Comparison of ENCODE assay signal across 8 cellular contexts in the genomic region with DNA sequence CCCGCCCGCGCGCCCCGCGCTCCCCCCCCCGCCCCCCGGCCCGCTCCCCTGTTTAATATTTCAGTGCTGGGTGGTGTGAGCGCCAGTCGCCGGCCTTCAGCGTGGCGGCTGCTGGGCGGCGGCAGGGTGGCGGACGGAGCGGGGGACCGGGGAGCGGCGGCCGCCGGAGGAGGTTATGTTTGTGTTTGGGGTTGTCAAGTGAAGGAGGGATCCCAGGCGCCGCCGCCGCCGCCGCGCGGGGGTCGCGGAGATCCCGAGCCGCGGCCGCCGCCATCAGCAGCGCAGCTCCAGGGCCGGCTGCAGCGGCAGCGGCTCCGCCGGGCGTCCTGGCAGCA. TPM values are rescaled to one million over a fixed set of nuclear protein-coding genes. Genes with fewer than 3 reads are reported as not detected.
DNase-seq lines count a peak whose midpoint lies in the region; ATAC-seq and TF ChIP-seq lines count a peak whose summit lies in the region.

A gene (plus strand): TSS at position 82 of the 335 bp plus-strand sequence. CDS start 3,317 bp downstream, outside the sequence.

- peaks cover 57% of the 10 kb centered on the region for H3K36me3 Mint-ChIP-seq in CD4-positive, alpha-beta T cell (ENCODE audit: low read depth)
- peaks cover 32% of the 10 kb centered on the region for H3K36me3 Mint-ChIP-seq in T-helper 1 cell treated with Interleukin-12 subunit alpha and Interleukin-12 subunit beta and Interleukin-4 antibody, amounts not matched to agents 30 μg/mL and 1 μg/mL, for 36 hours (ENCODE audit: low read depth)

- no peak for ATAC-seq in CD4-positive, alpha-beta T cell (ENCODE audit: poor library complexity)
- peak; percentile 1 for ATAC-seq in HG02571 (IDR thresholded peaks at IDR 0.05; ENCODE audit: unreplicated experiment)
- no peak for ATAC-seq in GM18517 (IDR thresholded peaks at IDR 0.05; ENCODE audit: unreplicated experiment)
- ATAC-seq in GM21619 (IDR thresholded peaks at IDR 0.05; ENCODE audit: unreplicated experiment), result no peak

- H3K4me3 Mint-ChIP-seq in CD4-positive, alpha-beta T cell, result peak within 1 kb of the TSS; percentile 100
- H3K4me3 Mint-ChIP-seq in T-helper 1 cell treated with Interleukin-12 subunit alpha and Interleukin-12 subunit beta and Interleukin-4 antibody, amounts not matched to agents 30 μg/mL and 1 μg/mL, for 36 hours, result peak within 1 kb of the TSS; percentile 99

- H3K4me3 ChIP-seq in tibial artery, result peak within 1 kb of the TSS; percentile 88 to 91

- intact Hi-C loops in CD4-positive, alpha-beta T cell (cut with DNase I, micrococcal nuclease), result loop anchor here (2.0 to 10.0 kb wide), 5 partner anchors 41 to 1803 kb away; a partner anchor contains a TSS
- intact Hi-C loops in tibial artery (cut with DNase I; ENCODE audit: low total_unique reads), result loop anchor here (5.0 to 10.0 kb wide), 2 partner anchors 240 to 307 kb away; no protein-coding TSS in a partner anchor

- peaks cover 5% of the 10 kb centered on the region for H3K27me3 Mint-ChIP-seq in CD4-positive, alpha-beta T cell
- no peaks in the 10 kb centered on the region for H3K27me3 Mint-ChIP-seq in T-helper 1 cell treated with Interleukin-12 subunit alpha and Interleukin-12 subunit beta and Interleukin-4 antibody, amounts not matched to agents 30 μg/mL and 1 μg/mL, for 36 hours (ENCODE audit: low read depth)

- no peaks in the 10 kb centered on the region for H3K9me3 Mint-ChIP-seq in CD4-positive, alpha-beta T cell
- peaks cover 7% of the 10 kb centered on the region for H3K9me3 Mint-ChIP-seq in T-helper 1 cell treated with Interleukin-12 subunit alpha and Interleukin-12 subunit beta and Interleukin-4 antibody, amounts not matched to agents 30 μg/mL and 1 μg/mL, for 36 hours

- H3K9me3 ChIP-seq in CD4-positive, alpha-beta T cell (ENCODE audit: control insufficient read depth, low read length), result no peaks in the 10 kb centered on the region
- no peaks in the 10 kb centered on the region for H3K9me3 ChIP-seq in tibial artery

- in situ Hi-C loops in endometrial microvascular endothelial cells (cut with HindIII; ENCODE audit: inconsistent ontology term, low pct_unique_long_range_greater_than_20kb, low sequenced_read_pairs), result loop anchor here (25.0 kb wide), 2 partner anchors 275 to 400 kb away; a partner anchor contains a TSS

- CTCF ChIA-PET in CD4-positive, alpha-beta T cell (lab: Charles Lee), result interaction anchor here (1.3 kb wide), 1 partner anchor 39 kb away, joined by 4 read pairs; no protein-coding TSS in a partner anchor

- H3K27ac ChIP-seq in CD4-positive, alpha-beta T cell (ENCODE audit: low read depth, low read length), result peak within 1 kb of the TSS; percentile 73
- peak within 1 kb of the TSS; percentile 92 to 94 for H3K27ac ChIP-seq in tibial artery

- peaks cover 70% of the 10 kb centered on the region for H3K4me1 Mint-ChIP-seq in CD4-positive, alpha-beta T cell (ENCODE audit: low read depth)
- H3K4me1 Mint-ChIP-seq in T-helper 1 cell treated with Interleukin-12 subunit alpha and Interleukin-12 subunit beta and Interleukin-4 antibody, amounts not matched to agents 30 μg/mL and 1 μg/mL, for 36 hours (ENCODE audit: low read depth), result peaks cover 57% of the 10 kb centered on the region

- DNase-seq in CD4-positive, alpha-beta T cell, result peak in 2 of 10 experiments; percentile 9 to 24
- DNase-seq in midbrain (lab: John Stamatoyannopoulos, UW) (peak; percentile 43), tibial artery (no peak)

- POLR2A ChIA-PET in CD4-positive, alpha-beta T cell (lab: Charles Lee), result interaction anchor here (0.6 to 6.9 kb wide), 12 partner anchors 11 to 300 kb away, joined by 3 to 89 read pairs (median 4); no protein-coding TSS in a partner anchor

- peaks cover 0 to 9% (median 2%) of the 10 kb centered on the region in 3 donors for H3K36me3 ChIP-seq in tibial artery

- no peak for TF ChIP-seq CTCF in CD4-positive, alpha-beta T cell (IDR thresholded peaks at IDR 0.05)
- no peak for TF ChIP-seq CTCF in tibial artery (IDR thresholded peaks at IDR 0.05)

- H3K4me1 ChIP-seq in tibial artery, result peaks cover 0 to 29% (median 14%) of the 10 kb centered on the region in 4 donors

- no peaks in the 10 kb centered on the region for H3K27me3 ChIP-seq in CD4-positive, alpha-beta T cell (ENCODE audit: control insufficient read depth, insufficient read depth, low read length)
- H3K27me3 ChIP-seq in tibial artery, result no peaks in the 10 kb centered on the region

- H3K27ac Mint-ChIP-seq in CD4-positive, alpha-beta T cell, result peak within 1 kb of the TSS; percentile 98
- peak within 1 kb of the TSS; percentile 100 for H3K27ac Mint-ChIP-seq in T-helper 1 cell treated with Interleukin-12 subunit alpha and Interleukin-12 subunit beta and Interleukin-4 antibody, amounts not matched to agents 30 μg/mL and 1 μg/mL, for 36 hours

RNA-seq across cellular contexts. Expression of the gene that starts here (rescaled TPM):
- total RNA-seq in CD4-positive, alpha-beta T cell, result 10 to 100 TPM; 76.3 to 78.8 TPM
- total RNA-seq in endometrial microvascular endothelial cells (ENCODE audit: inconsistent ontology term), result 23.0 TPM
